In genomic region chr5:14204785-14205321, GRCh38 we compare ENCODE assay signal across 7 cellular contexts.
A peak's percentile ranks its signal among the peaks of the same experiment; 100 is the strongest.
DNase-seq lines count a peak whose midpoint lies in the region; ATAC-seq lines count a peak whose summit lies in the region.

No MANE protein-coding gene starts in this region.

- ATAC-seq in HG03064 (IDR thresholded peaks at IDR 0.05; ENCODE audit: low read depth, unreplicated experiment) (peak; percentile 28), HG02852 (IDR thresholded peaks at IDR 0.05; ENCODE audit: unreplicated experiment) (no peak)

- no peaks in the 10 kb centered on the region for H3K9me2 ChIP-seq in Karpas-422 (replicated peaks; ENCODE audit: insufficient read depth, low read length)

- H3K9ac ChIP-seq in Karpas-422 (ENCODE audit: low read length) = no peak overlapping the region

- peak; percentile 66 to 74 for DNase-seq in SJSA1 (ENCODE audit: low read depth in 1 of 2, low spot score in 2 of 2)
- peak; percentile 57 for DNase-seq in foreskin melanocyte
- DNase-seq in renal cortical epithelial cell (ENCODE audit: low read depth) = peak; percentile 97
- no peak for DNase-seq in Karpas-422
- no peak for DNase-seq in activated CD4-positive, alpha-beta T cell treated with anti-CD3 and anti-CD28 coated beads for 48 hours

- H3K4me3 ChIP-seq in SJSA1 (no peak overlapping the region), Karpas-422 (ENCODE audit: low read length) (no peak overlapping the region)

- H3K36me3 ChIP-seq in SJSA1 = peaks cover 4% of the 10 kb centered on the region; the same call in 1 of the 2 replicates
- H3K36me3 ChIP-seq in Karpas-422 (ENCODE audit: insufficient read depth, low read length) = no peaks in the 10 kb centered on the region

- no peaks in the 10 kb centered on the region for H4K20me1 ChIP-seq in Karpas-422 (ENCODE audit: insufficient read depth, low read depth, low read length)

- H3K9me3 ChIP-seq in SJSA1 (replicated peaks) (no peaks in the 10 kb centered on the region), Karpas-422 (ENCODE audit: low read length) (no peaks in the 10 kb centered on the region)

- no peak overlapping the region for H2AFZ ChIP-seq in Karpas-422 (ENCODE audit: low read length)

- H3K4me1 ChIP-seq in SJSA1 (replicated peaks) = peaks cover 85% of the 10 kb centered on the region
- H3K4me1 ChIP-seq in Karpas-422 (ENCODE audit: low read length) = no peaks in the 10 kb centered on the region

- H3K4me2 ChIP-seq in Karpas-422 (ENCODE audit: low read depth, low read length, poor library complexity, severe bottlenecking) = no peak overlapping the region

- H3K27ac ChIP-seq in SJSA1 (peak overlapping the region; percentile 57), Karpas-422 (ENCODE audit: low read length) (no peak overlapping the region)

- no peaks in the 10 kb centered on the region for H3K79me2 ChIP-seq in Karpas-422 (ENCODE audit: low read length)

- H3K27me3 ChIP-seq in SJSA1 (replicated peaks) = no peaks in the 10 kb centered on the region
- H3K27me3 ChIP-seq in Karpas-422 (ENCODE audit: low read length) = no peaks in the 10 kb centered on the region

Comparison
In these comparisons a context has a peak if more than half of its experiments do, and no peak if none do; other contexts are left out.
1. DNase-seq: peak in SJSA1 (2 of 2), foreskin melanocyte (single experiment) and renal cortical epithelial cell (single experiment); none in Karpas-422 (single experiment) and activated CD4-positive, alpha-beta T cell treated with anti-CD3 and anti-CD28 coated beads for 48 hours (single experiment).